1 cellular context compared by ENCODE assay signal in the genomic region with DNA sequence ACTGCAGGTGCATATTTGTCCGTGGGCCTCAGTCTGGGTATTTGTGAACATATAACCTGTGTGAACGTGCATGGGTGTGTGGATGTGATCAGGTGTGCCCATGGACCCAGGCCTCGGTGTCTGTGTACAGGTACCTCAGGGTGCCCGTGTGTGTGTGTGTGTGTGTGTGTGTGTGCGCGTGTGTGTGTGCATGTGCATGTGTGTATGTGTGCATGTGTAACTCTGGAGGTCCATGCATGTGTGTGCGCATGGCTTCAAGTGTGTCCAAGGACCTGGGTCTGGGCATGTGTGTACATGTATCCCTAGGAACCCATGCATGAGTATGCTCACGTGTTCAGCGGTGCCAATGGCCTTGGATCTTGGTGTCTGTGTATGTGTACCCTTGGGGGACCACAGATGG.
TF ChIP-seq lines count a peak whose summit lies in the region.

No MANE protein-coding gene starts in this region.

TF ChIP-seq in WTC11, 78 proteins besides CTCF, POLR2A, EP300 and RAD21:
- TF ChIP-seq PRRX2 (CRISPR knock-in tag; IDR thresholded peaks at IDR 0.05) (no peak), NFATC4 (CRISPR knock-in tag; IDR thresholded peaks at IDR 0.05) (no peak), SP1 (CRISPR knock-in tag; conservative IDR thresholded peaks at IDR 0.05) (no peak), KAT7 (CRISPR knock-in tag; IDR thresholded peaks at IDR 0.05; ENCODE audit: borderline replicate concordance) (no peak), EMX1 (CRISPR knock-in tag; IDR thresholded peaks at IDR 0.05) (no peak)
- TF ChIP-seq, protein P1, sequence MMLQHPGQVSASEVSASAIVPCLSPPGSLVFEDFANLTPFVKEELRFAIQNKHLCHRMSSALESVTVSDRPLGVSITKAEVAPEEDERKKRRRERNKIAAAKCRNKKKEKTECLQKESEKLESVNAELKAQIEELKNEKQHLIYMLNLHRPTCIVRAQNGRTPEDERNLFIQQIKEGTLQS (CRISPR knock-in tag; conservative IDR thresholded peaks at IDR 0.05), result no peak
TF ChIP-seq in WTC11: peak in this region for 0.
